ENCODE assay signal across 9 cellular contexts in genomic region chr6:92522589-92522988, GRCh38.
"Had no signal": no experiment of that assay in that cellular context is flagged by ENCODE, and none has a peak within 500 bp of the region (broad histone marks: within the 10 kb centered on the region; RNA-seq: fewer than 3 reads in every experiment).

No MANE protein-coding gene starts in this region.

- H3K4me2 ChIP-seq: GM23338, KMS-11 had no signal

- H3K36me3 ChIP-seq: HAP-1 had no signal

- H3K4me3 ChIP-seq: GM23338, HAP-1 had no signal

- H3K9ac ChIP-seq: KMS-11 had no signal

- H3K4me1 ChIP-seq: HAP-1 had no signal

- H3K9me3 ChIP-seq: HAP-1 had no signal

- H2AFZ ChIP-seq: GM23338 had no signal

- H3K27ac ChIP-seq: HL-60, KMS-11 had no signal

- ATAC-seq: GM23338, HCT116 had no signal

- DNase-seq: H7, HFFc6, KBM-7 had no signal

- FAIRE-seq: HTR-8/SVneo had no signal
